23 cellular contexts compared by ENCODE assay signal in genomic region chr6:159527351-159527750, GRCh38.
"Had no signal": no experiment of that assay in that cellular context is flagged by ENCODE, and none has a peak within 500 bp of the region (broad histone marks: within the 10 kb centered on the region; RNA-seq: fewer than 3 reads in every experiment).

No MANE protein-coding gene starts in this region.

- H3K9me3 ChIP-seq: gastroesophageal sphincter, heart left ventricle, lower lobe of right lung, right lobe of liver, tibial nerve had no signal

- H3K4me1 ChIP-seq: lower lobe of right lung, right lobe of liver had no signal

- H3K9me3 Mint-ChIP-seq: activated CD4-positive, alpha-beta T cell treated with anti-CD3 and anti-CD28 coated beads, Interleukin-2, amount 10 ng/mL, durations not matched to agents 7 days and 5 days; activated naive CD8-positive, alpha-beta T cell treated with anti-CD3 and anti-CD28 coated beads for 36 hours; activated T-cell treated with anti-CD3 and anti-CD28 coated beads, Interleukin-2, amount 50 U/mL, for 4 hours; stimulated activated effector memory CD8-positive, alpha-beta T cell treated with anti-CD3 and anti-CD28 coated beads, Interleukin-12 subunit alpha, Interleukin-12 subunit beta, amount 100 ng/mL, for 72 hours; stimulated activated naive CD8-positive, alpha-beta T cell treated with anti-CD3 and anti-CD28 coated beads, Interleukin-15, amount 100 ng/mL, for 72 hours; T-cell had no signal

- H3K4me3 Mint-ChIP-seq: activated CD4-positive, alpha-beta T cell treated with anti-CD3 and anti-CD28 coated beads, Interleukin-2, amount 10 ng/mL, durations not matched to agents 7 days and 5 days; activated naive CD8-positive, alpha-beta T cell treated with anti-CD3 and anti-CD28 coated beads for 36 hours; activated T-cell treated with anti-CD3 and anti-CD28 coated beads, Interleukin-2, amount 50 U/mL, for 4 hours; immature natural killer cell; naive B cell; stimulated activated effector memory CD8-positive, alpha-beta T cell treated with anti-CD3 and anti-CD28 coated beads, Interleukin-12 subunit alpha, Interleukin-12 subunit beta, amount 100 ng/mL, for 72 hours; stimulated activated naive CD8-positive, alpha-beta T cell treated with anti-CD3 and anti-CD28 coated beads, Interleukin-15, amount 100 ng/mL, for 72 hours; T-cell had no signal

- ATAC-seq: activated CD4-positive, CD25-positive, alpha-beta regulatory T cell treated with anti-CD3 and anti-CD28 coated beads, Interleukin-2, amount 50 U/mL, for 24 hours; activated T-cell treated with anti-CD3 and anti-CD28 coated beads, Interleukin-2, amount 50 U/mL, for 4 hours; gastroesophageal sphincter; heart left ventricle; left lobe of liver; lower lobe of right lung; right lobe of liver; stimulated activated effector memory CD8-positive, alpha-beta T cell treated with anti-CD3 and anti-CD28 coated beads, Interleukin-12 subunit alpha, Interleukin-12 subunit beta, amount 100 ng/mL, for 72 hours; stimulated activated naive CD8-positive, alpha-beta T cell treated with anti-CD3 and anti-CD28 coated beads, Interleukin-15, amount 100 ng/mL, for 72 hours; T-cell had no signal

- H3K4me1 Mint-ChIP-seq: activated CD4-positive, alpha-beta T cell treated with anti-CD3 and anti-CD28 coated beads, Interleukin-2, amount 10 ng/mL, durations not matched to agents 7 days and 5 days; activated naive CD8-positive, alpha-beta T cell treated with anti-CD3 and anti-CD28 coated beads for 36 hours; immature natural killer cell; stimulated activated effector memory CD8-positive, alpha-beta T cell treated with anti-CD3 and anti-CD28 coated beads, Interleukin-12 subunit alpha, Interleukin-12 subunit beta, amount 100 ng/mL, for 72 hours; stimulated activated naive CD8-positive, alpha-beta T cell treated with anti-CD3 and anti-CD28 coated beads, Interleukin-15, amount 100 ng/mL, for 72 hours; T-cell had no signal

- DNase-seq: activated CD4-positive, alpha-beta T cell treated with anti-CD3 and anti-CD28 coated beads, Interleukin-2, amount 10 ng/mL, durations not matched to agents 7 days and 5 days; activated CD8-positive, alpha-beta memory T cell treated with anti-CD3 and anti-CD28 coated beads for 24 hours; activated CD8-positive, alpha-beta memory T cell treated with anti-CD3 and anti-CD28 coated beads, Interleukin-2, amount 50 U/mL, for 4 hours; activated naive CD4-positive, alpha-beta T cell treated with Interleukin-2 at 50 U/mL for 16 hours; activated naive CD8-positive, alpha-beta T cell treated with anti-CD3 and anti-CD28 coated beads for 36 hours; activated T-cell treated with anti-CD3 and anti-CD28 coated beads, Interleukin-2, amount 50 U/mL, for 4 hours; central memory CD4-positive, alpha-beta T cell; dorsolateral prefrontal cortex; heart left ventricle; immature natural killer cell; lower lobe of right lung; naive B cell; occipital lobe; right lobe of liver; stimulated activated CD4-positive, alpha-beta T cell treated with anti-CD3 and anti-CD28 coated beads, Interleukin-2, amount 100 ng/mL, for 24 hours; stimulated activated naive CD8-positive, alpha-beta T cell treated with anti-CD3 and anti-CD28 coated beads, Interleukin-15, amount 100 ng/mL, for 72 hours; T-cell had no signal

- H3K36me3 ChIP-seq: gastroesophageal sphincter, heart left ventricle, lower lobe of right lung, right lobe of liver, tibial nerve had no signal

- H3K27me3 ChIP-seq: gastroesophageal sphincter, right lobe of liver, tibial nerve had no signal

- H3K27ac Mint-ChIP-seq: activated CD4-positive, alpha-beta T cell treated with anti-CD3 and anti-CD28 coated beads, Interleukin-2, amount 10 ng/mL, durations not matched to agents 7 days and 5 days; activated naive CD8-positive, alpha-beta T cell treated with anti-CD3 and anti-CD28 coated beads for 36 hours; immature natural killer cell; stimulated activated effector memory CD8-positive, alpha-beta T cell treated with anti-CD3 and anti-CD28 coated beads, Interleukin-12 subunit alpha, Interleukin-12 subunit beta, amount 100 ng/mL, for 72 hours; stimulated activated naive CD8-positive, alpha-beta T cell treated with anti-CD3 and anti-CD28 coated beads, Interleukin-15, amount 100 ng/mL, for 72 hours; T-cell had no signal

- H3K4me3 ChIP-seq: dorsolateral prefrontal cortex, gastroesophageal sphincter, heart left ventricle, lower lobe of right lung, right lobe of liver, skin epidermis, tibial nerve had no signal

- H3K36me3 Mint-ChIP-seq: activated naive CD8-positive, alpha-beta T cell treated with anti-CD3 and anti-CD28 coated beads for 36 hours; immature natural killer cell; naive B cell; stimulated activated effector memory CD8-positive, alpha-beta T cell treated with anti-CD3 and anti-CD28 coated beads, Interleukin-12 subunit alpha, Interleukin-12 subunit beta, amount 100 ng/mL, for 72 hours; T-cell had no signal

- H3K27ac ChIP-seq: dorsolateral prefrontal cortex, gastroesophageal sphincter, heart left ventricle, lower lobe of right lung, right lobe of liver, skin epidermis, tibial nerve had no signal
